In genomic region chr5:69367697-69368279, GRCh38 we compare ENCODE assay signal across 8 cellular contexts. TPM values are rescaled to one million over a fixed set of nuclear protein-coding genes. Genes with fewer than 3 reads are reported as not detected.
DNase-seq lines count a peak whose midpoint lies in the region; ATAC-seq, FAIRE-seq and TF ChIP-seq lines count a peak whose summit lies in the region.

No MANE protein-coding gene starts in this region.

- FAIRE-seq in endothelial cell of umbilical vein (lab: Jason Lieb, UNC), result no peak

- H2AFZ ChIP-seq in SK-N-SH (ENCODE audit: low read depth), result peak overlapping the region; percentile 85; the same call in 1 of the 2 replicates
- no peak overlapping the region for H2AFZ ChIP-seq in endothelial cell of umbilical vein (ENCODE audit: low read depth, low read length)

- H3K79me2 ChIP-seq in SK-N-SH (ENCODE audit: insufficient read depth) (peaks cover 94% of the 10 kb centered on the region), endothelial cell of umbilical vein (ENCODE audit: control insufficient read depth, insufficient read depth, low read length) (peaks cover 66% of the 10 kb centered on the region)

- DNase-seq in SK-N-SH (no peak), RPMI7951 (ENCODE audit: low read depth) (peak; percentile 4), endothelial cell of umbilical vein (ENCODE audit: low read depth, low spot score) (no peak), skeletal muscle cell (ENCODE audit: low read depth) (no peak), germinal center (ENCODE audit: low spot score) (no peak)
- DNase-seq in stimulated activated CD4-positive, alpha-beta T cell treated with anti-CD3 and anti-CD28 coated beads, Interleukin-4, amount 100 ng/mL, for 1 hour, result no peak

- TF ChIP-seq EP300 in SK-N-SH (IDR thresholded peaks at IDR 0.05; ENCODE audit: borderline replicate concordance in 1 of 2, low read depth in 1 of 2, low read length in 1 of 2), result no peak

- no peaks in the 10 kb centered on the region for H3K27me3 ChIP-seq in SK-N-SH (ENCODE audit: insufficient read depth)
- no peaks in the 10 kb centered on the region for H3K27me3 ChIP-seq in endothelial cell of umbilical vein (ENCODE audit: control insufficient read depth in 2 of 2, insufficient read depth in 2 of 2, low read length in 2 of 2)

- dilution Hi-C loops in endothelial cell of umbilical vein (cut with MboI; ENCODE audit: extremely low pct_ligation_motif_present, low sequenced_read_pairs), result no loop called here

- H3K4me3 ChIP-seq in SK-N-SH (ENCODE audit: low read depth in 2 of 2, low read length in 1 of 2) (peak overlapping the region; percentile 88 to 90), endothelial cell of umbilical vein (replicated peaks in 1 of 3; ENCODE audit: insufficient read depth in 1 of 3, low read depth in 1 of 3, low read length in 3 of 3) (peak overlapping the region; percentile 82 to 100 (median 98)), skeletal muscle cell (ENCODE audit: low read depth, low read length) (peak overlapping the region; percentile 94)

- H3K9ac ChIP-seq in SK-N-SH, result peak overlapping the region; percentile 99
- peak overlapping the region; percentile 97 for H3K9ac ChIP-seq in endothelial cell of umbilical vein (replicated peaks; ENCODE audit: extremely low read depth, insufficient read depth, low read length)

- peaks cover 7 to 13% of the 10 kb centered on the region in 2 experiments; a peak in 3 of 4 replicates for H3K4me1 ChIP-seq in SK-N-SH (ENCODE audit: control insufficient read depth in 1 of 2, insufficient read depth in 2 of 2, low read depth in 1 of 2, low read length in 1 of 2)
- peaks cover 15% of the 10 kb centered on the region for H3K4me1 ChIP-seq in endothelial cell of umbilical vein (ENCODE audit: control insufficient read depth, extremely low read depth, insufficient read depth, low read length)

- H4K20me1 ChIP-seq in SK-N-SH (ENCODE audit: insufficient read depth) (peaks cover 15% of the 10 kb centered on the region; the same call in 1 of the 2 replicates), endothelial cell of umbilical vein (replicated peaks; ENCODE audit: control insufficient read depth, extremely low read depth, insufficient read depth, low read length) (peaks cover 2% of the 10 kb centered on the region)

- no peak for TF ChIP-seq RAD21 in SK-N-SH (IDR thresholded peaks at IDR 0.05; ENCODE audit: low read length)

- H3F3A ChIP-seq in SK-N-SH (replicated peaks; ENCODE audit: insufficient read depth), result peaks cover 9% of the 10 kb centered on the region

- intact Hi-C loops in endothelial cell of umbilical vein (cut with micrococcal nuclease), result loop anchor here (2.0 kb wide), 2 partner anchors 33 to 201 kb away; partner anchors contain the start of gene CCNB1

- no peak for TF ChIP-seq POLR2A in endothelial cell of umbilical vein (IDR thresholded peaks at IDR 0.05; ENCODE audit: low read depth, low read length)

- no peaks in the 10 kb centered on the region for H3K9me2 ChIP-seq in SK-N-SH

- POLR2A ChIA-PET in SK-N-SH (lab: Yijun Ruan, JAX), result no interaction called here
- POLR2A ChIA-PET in endothelial cell of umbilical vein (lab: Charles Lee), result no interaction called here

- peak overlapping the region; percentile 84 for H3K4me2 ChIP-seq in SK-N-SH
- H3K4me2 ChIP-seq in endothelial cell of umbilical vein (ENCODE audit: insufficient read depth, low read length), result peak overlapping the region; percentile 88

- no peaks in the 10 kb centered on the region for H3K9me3 ChIP-seq in SK-N-SH
- H3K9me3 ChIP-seq in endothelial cell of umbilical vein (replicated peaks; ENCODE audit: control insufficient read depth, insufficient read depth, low read length), result no peaks in the 10 kb centered on the region

- peak overlapping the region in 1 of 2 experiments; percentile 96; a peak in 2 of 4 replicates for H3K27ac ChIP-seq in SK-N-SH (ENCODE audit: low read depth in 2 of 2, low read length in 1 of 2)
- no peak overlapping the region for H3K27ac ChIP-seq in endothelial cell of umbilical vein (ENCODE audit: insufficient read depth, low read depth, low read length)

- BruUV-seq in endothelial cell of umbilical vein (replicated peaks; lab: Mats Ljungman, UMichigan), result no TSS peak

- CTCF ChIA-PET in SK-N-SH (lab: Yijun Ruan, JAX), result interaction anchor here (1.0 to 1.1 kb wide), 2 partner anchors 274 to 325 kb away, joined by 3 read pairs; partner anchors contain the start of gene SLC30A5
- CTCF ChIA-PET in endothelial cell of umbilical vein (lab: Charles Lee), result interaction anchor here (0.7 kb wide), 1 partner anchor 325 kb away, joined by 3 read pairs; no protein-coding TSS in a partner anchor

- no peaks in the 10 kb centered on the region for H3K9me1 ChIP-seq in endothelial cell of umbilical vein (replicated peaks; ENCODE audit: control insufficient read depth, extremely low read depth, insufficient read depth, low read length)

- TF ChIP-seq CTCF in SK-N-SH (IDR thresholded peaks at IDR 0.05) (no peak), endothelial cell of umbilical vein (IDR thresholded peaks at IDR 0.05; ENCODE audit: extremely low read depth in 1 of 2, insufficient read depth in 1 of 2, low read depth in 1 of 2, low read length in 2 of 2) (no peak)

- WGBS in SK-N-SH (ENCODE audit: low lambda C conversion rate), result 94% methylated on average over 11 of the region's 11 CpGs

- ATAC-seq in SK-N-SH treated with all-trans-retinoic acid at 6 μM for 48 hours (no peak), GM18870 (IDR thresholded peaks at IDR 0.05; ENCODE audit: unreplicated experiment) (no peak)

- H3K36me3 ChIP-seq in SK-N-SH (replicated peaks in 1 of 2; ENCODE audit: control insufficient read depth in 1 of 2, insufficient read depth in 2 of 2, low read length in 1 of 2) (peaks cover 25 to 36% of the 10 kb centered on the region in 2 experiments), endothelial cell of umbilical vein (ENCODE audit: control insufficient read depth in 2 of 2, extremely low read depth in 1 of 2, insufficient read depth in 2 of 2, low read length in 2 of 2) (peaks cover 8 to 9% of the 10 kb centered on the region in 2 experiments)

RNA-seq across cellular contexts. Expression of gene AK6, which starts 1.5 kb away (rescaled TPM):
- polyA plus RNA-seq in SK-N-SH (2012; rRNA removed) (12.9 and 15.1 TPM in 2 replicates), endothelial cell of umbilical vein (6.6 and 13.2 TPM in 2 replicates)
- 23.4 and 43.1 TPM in 2 replicates for polyA plus RNA-seq in SK-N-SH (2012; cell fraction: cytosol; rRNA removed)
- polyA plus RNA-seq in SK-N-SH (2012; cell fraction: nucleus; rRNA removed), result 4.9 and 9.5 TPM in 2 replicates
- 36.9 and 50.1 TPM in 2 replicates for total RNA-seq in RPMI7951 (2014; rRNA removed; shearing (Covaris generic))
- total RNA-seq in endothelial cell of umbilical vein, result 30.1 and 37.0 TPM in 2 replicates
- 22.1 and 25.5 TPM in 2 replicates for polyA plus RNA-seq in endothelial cell of umbilical vein (2011; cell fraction: cytosol; rRNA removed)
- polyA plus RNA-seq in endothelial cell of umbilical vein (2011; cell fraction: nucleus; rRNA removed), result 9.4 and 17.6 TPM in 2 replicates
- polyA plus RNA-seq in endothelial cell of umbilical vein (2012), result 47.9 and 80.3 TPM in 2 replicates
- 4.9 and 6.1 TPM in 2 replicates for polyA minus RNA-seq in endothelial cell of umbilical vein
- polyA minus RNA-seq in endothelial cell of umbilical vein (2011; cell fraction: cytosol; rRNA and poly(A)+ RNA removed), result 8.3 TPM
- polyA minus RNA-seq in endothelial cell of umbilical vein (2011; cell fraction: nucleus; rRNA and poly(A)+ RNA removed), result 2.3 and 7.0 TPM in 2 replicates

RNA-seq across cellular contexts. Expression of gene TAF9, which starts 1.5 kb away (rescaled TPM):
- 106 and 138 TPM in 2 replicates for polyA plus RNA-seq in SK-N-SH (2012; rRNA removed)
- polyA plus RNA-seq in SK-N-SH (2012; cell fraction: cytosol; rRNA removed), result 140 and 172 TPM in 2 replicates
- polyA plus RNA-seq in SK-N-SH (2012; cell fraction: nucleus; rRNA removed), result 65.0 and 98.1 TPM in 2 replicates
- 136 and 177 TPM in 2 replicates for total RNA-seq in RPMI7951 (2014; rRNA removed; shearing (Covaris generic))
- total RNA-seq in endothelial cell of umbilical vein, result 67.6 and 67.8 TPM in 2 replicates
- 84.8 and 94.2 TPM in 2 replicates for polyA plus RNA-seq in endothelial cell of umbilical vein
- polyA plus RNA-seq in endothelial cell of umbilical vein (2011; cell fraction: cytosol; rRNA removed), result 135 and 140 TPM in 2 replicates
- 76.7 and 81.3 TPM in 2 replicates for polyA plus RNA-seq in endothelial cell of umbilical vein (2011; cell fraction: nucleus; rRNA removed)
- 77.7 and 111 TPM in 2 replicates for polyA plus RNA-seq in endothelial cell of umbilical vein (2012)
- 60.7 and 62.0 TPM in 2 replicates for polyA minus RNA-seq in endothelial cell of umbilical vein
- polyA minus RNA-seq in endothelial cell of umbilical vein (2011; cell fraction: cytosol; rRNA and poly(A)+ RNA removed), result 60.0 TPM
- 35.7 and 59.9 TPM in 2 replicates for polyA minus RNA-seq in endothelial cell of umbilical vein (2011; cell fraction: nucleus; rRNA and poly(A)+ RNA removed)

RNA-seq across cellular contexts. Expression of gene RAD17, which starts 1.8 kb away (rescaled TPM):
- 15.4 and 16.9 TPM in 2 replicates for polyA plus RNA-seq in SK-N-SH (2012; rRNA removed)
- polyA plus RNA-seq in SK-N-SH (2012; cell fraction: cytosol; rRNA removed), result 15.0 and 16.9 TPM in 2 replicates
- polyA plus RNA-seq in SK-N-SH (2012; cell fraction: nucleus; rRNA removed), result 34.8 and 41.9 TPM in 2 replicates
- 16.7 and 18.6 TPM in 2 replicates for total RNA-seq in RPMI7951 (2014; rRNA removed; shearing (Covaris generic))
- total RNA-seq in endothelial cell of umbilical vein, result 18.4 and 21.9 TPM in 2 replicates
- polyA plus RNA-seq in endothelial cell of umbilical vein, result 9.5 and 10.1 TPM in 2 replicates
- 10.6 and 10.9 TPM in 2 replicates for polyA plus RNA-seq in endothelial cell of umbilical vein (2011; cell fraction: cytosol; rRNA removed)
- 28.1 and 32.5 TPM in 2 replicates for polyA plus RNA-seq in endothelial cell of umbilical vein (2011; cell fraction: nucleus; rRNA removed)
- 14.8 and 16.5 TPM in 2 replicates for polyA plus RNA-seq in endothelial cell of umbilical vein (2012)
- polyA minus RNA-seq in endothelial cell of umbilical vein, result 24.4 and 27.9 TPM in 2 replicates
- 11.9 TPM for polyA minus RNA-seq in endothelial cell of umbilical vein (2011; cell fraction: cytosol; rRNA and poly(A)+ RNA removed)
- 28.0 and 28.5 TPM in 2 replicates for polyA minus RNA-seq in endothelial cell of umbilical vein (2011; cell fraction: nucleus; rRNA and poly(A)+ RNA removed)

RNA-seq across cellular contexts. Expression of gene CCDC125, which starts 35.2 kb away (rescaled TPM):
- polyA plus RNA-seq in SK-N-SH (2012; rRNA removed) (1.7 and 2.3 TPM in 2 replicates), endothelial cell of umbilical vein (1.1 and 1.5 TPM in 2 replicates)
- polyA plus RNA-seq in SK-N-SH (2012; cell fraction: cytosol; rRNA removed), result 1.9 and 2.4 TPM in 2 replicates
- polyA plus RNA-seq in SK-N-SH (2012; cell fraction: nucleus; rRNA removed), result 4.8 and 6.7 TPM in 2 replicates
- 3.7 and 4.0 TPM in 2 replicates for total RNA-seq in RPMI7951 (2014; rRNA removed; shearing (Covaris generic))
- 5.3 and 6.2 TPM in 2 replicates for total RNA-seq in endothelial cell of umbilical vein
- polyA plus RNA-seq in endothelial cell of umbilical vein (2011; cell fraction: cytosol; rRNA removed), result 1.4 and 1.6 TPM in 2 replicates
- 6.6 and 7.8 TPM in 2 replicates for polyA plus RNA-seq in endothelial cell of umbilical vein (2011; cell fraction: nucleus; rRNA removed)
- 4.7 TPM in 2 replicates for polyA plus RNA-seq in endothelial cell of umbilical vein (2012)
- polyA minus RNA-seq in endothelial cell of umbilical vein, result 2.0 and 2.9 TPM in 2 replicates
- polyA minus RNA-seq in endothelial cell of umbilical vein (2011; cell fraction: cytosol; rRNA and poly(A)+ RNA removed), result 4.3 TPM
- polyA minus RNA-seq in endothelial cell of umbilical vein (2011; cell fraction: nucleus; rRNA and poly(A)+ RNA removed), result 2.8 and 4.1 TPM in 2 replicates

RNA-seq across cellular contexts. Expression of gene MARVELD2, which starts 47.1 kb away (rescaled TPM):
- 0.07 TPM in 1 of 2 replicates, not detected in the other for polyA plus RNA-seq in SK-N-SH (2012; rRNA removed)
- 0.01 and 0.03 TPM in 2 replicates for polyA plus RNA-seq in SK-N-SH (2012; cell fraction: cytosol; rRNA removed)
- 0.06 and 0.14 TPM in 2 replicates for polyA plus RNA-seq in SK-N-SH (2012; cell fraction: nucleus; rRNA removed)
- 1.1 and 2.5 TPM in 2 replicates for total RNA-seq in RPMI7951 (2014; rRNA removed; shearing (Covaris generic))
- 6.7 and 7.1 TPM in 2 replicates for total RNA-seq in endothelial cell of umbilical vein
- 5.3 and 5.7 TPM in 2 replicates for polyA plus RNA-seq in endothelial cell of umbilical vein
- 3.2 and 3.6 TPM in 2 replicates for polyA plus RNA-seq in endothelial cell of umbilical vein (2011; cell fraction: cytosol; rRNA removed)
- polyA plus RNA-seq in endothelial cell of umbilical vein (2011; cell fraction: nucleus; rRNA removed), result 1.8 and 2.2 TPM in 2 replicates
- polyA plus RNA-seq in endothelial cell of umbilical vein (2012), result 1.4 and 2.1 TPM in 2 replicates
- 16.1 and 20.0 TPM in 2 replicates for polyA minus RNA-seq in endothelial cell of umbilical vein
- polyA minus RNA-seq in endothelial cell of umbilical vein (2011; cell fraction: cytosol; rRNA and poly(A)+ RNA removed), result 13.5 TPM
- polyA minus RNA-seq in endothelial cell of umbilical vein (2011; cell fraction: nucleus; rRNA and poly(A)+ RNA removed), result 3.7 and 3.8 TPM in 2 replicates
